Comparison of ENCODE assay signal across 17 cellular contexts in genomic region chr7:90187507-90188050, GRCh38.
"Had no signal": no experiment of that assay in that cellular context is flagged by ENCODE, and none has a peak within 500 bp of the region (broad histone marks: within the 10 kb centered on the region; RNA-seq: fewer than 3 reads in every experiment).

No MANE protein-coding gene starts in this region.

- FAIRE-seq: endometrium, frontal cortex had no signal

- H3K36me3 ChIP-seq: heart left ventricle, pancreas, right lobe of liver had no signal

- H3K4me3 Mint-ChIP-seq: naive B cell; nephron; stimulated activated effector memory CD8-positive, alpha-beta T cell treated with anti-CD3 and anti-CD28 coated beads, Interleukin-12 subunit alpha, Interleukin-12 subunit beta, amount 100 ng/mL, for 72 hours had no signal

- ATAC-seq: esophagus mucosa; heart left ventricle; stimulated activated effector memory CD8-positive, alpha-beta T cell treated with anti-CD3 and anti-CD28 coated beads, Interleukin-12 subunit alpha, Interleukin-12 subunit beta, amount 100 ng/mL, for 72 hours had no signal

- H3K27me3 Mint-ChIP-seq: progenitor cell of endocrine pancreas had no signal

- H3K27ac Mint-ChIP-seq: progenitor cell of endocrine pancreas; stimulated activated effector memory CD8-positive, alpha-beta T cell treated with anti-CD3 and anti-CD28 coated beads, Interleukin-12 subunit alpha, Interleukin-12 subunit beta, amount 100 ng/mL, for 72 hours had no signal

- H3K4me1 ChIP-seq: heart left ventricle had no signal

- H3K36me3 Mint-ChIP-seq: naive B cell; stimulated activated effector memory CD8-positive, alpha-beta T cell treated with anti-CD3 and anti-CD28 coated beads, Interleukin-12 subunit alpha, Interleukin-12 subunit beta, amount 100 ng/mL, for 72 hours had no signal

- H3K9me3 ChIP-seq: pancreas, right lobe of liver had no signal

- H3K4me1 Mint-ChIP-seq: naive B cell; nephron; stimulated activated effector memory CD8-positive, alpha-beta T cell treated with anti-CD3 and anti-CD28 coated beads, Interleukin-12 subunit alpha, Interleukin-12 subunit beta, amount 100 ng/mL, for 72 hours had no signal

- DNase-seq: effector memory CD4-positive, alpha-beta T cell; heart left ventricle; hippocampal formation; mesendoderm; naive B cell; occipital lobe; right lobe of liver; stimulated activated CD4-positive, alpha-beta T cell treated with anti-CD3 and anti-CD28 coated beads, Interleukin-4, amount 100 ng/mL, for 1 hour; stimulated activated CD8-positive, alpha-beta memory T cell treated with anti-CD3 and anti-CD28 coated beads, Interleukin-4, amount 100 ng/mL, for 48 hours; trophoblast cell had no signal

- H3K27ac ChIP-seq: heart left ventricle, right lobe of liver had no signal

- H3K27me3 ChIP-seq: heart left ventricle, pancreas, right lobe of liver had no signal

- H3K4me3 ChIP-seq: heart left ventricle, pancreas, right lobe of liver had no signal
